ENCODE assay signal across 8 cellular contexts in the genomic region with DNA sequence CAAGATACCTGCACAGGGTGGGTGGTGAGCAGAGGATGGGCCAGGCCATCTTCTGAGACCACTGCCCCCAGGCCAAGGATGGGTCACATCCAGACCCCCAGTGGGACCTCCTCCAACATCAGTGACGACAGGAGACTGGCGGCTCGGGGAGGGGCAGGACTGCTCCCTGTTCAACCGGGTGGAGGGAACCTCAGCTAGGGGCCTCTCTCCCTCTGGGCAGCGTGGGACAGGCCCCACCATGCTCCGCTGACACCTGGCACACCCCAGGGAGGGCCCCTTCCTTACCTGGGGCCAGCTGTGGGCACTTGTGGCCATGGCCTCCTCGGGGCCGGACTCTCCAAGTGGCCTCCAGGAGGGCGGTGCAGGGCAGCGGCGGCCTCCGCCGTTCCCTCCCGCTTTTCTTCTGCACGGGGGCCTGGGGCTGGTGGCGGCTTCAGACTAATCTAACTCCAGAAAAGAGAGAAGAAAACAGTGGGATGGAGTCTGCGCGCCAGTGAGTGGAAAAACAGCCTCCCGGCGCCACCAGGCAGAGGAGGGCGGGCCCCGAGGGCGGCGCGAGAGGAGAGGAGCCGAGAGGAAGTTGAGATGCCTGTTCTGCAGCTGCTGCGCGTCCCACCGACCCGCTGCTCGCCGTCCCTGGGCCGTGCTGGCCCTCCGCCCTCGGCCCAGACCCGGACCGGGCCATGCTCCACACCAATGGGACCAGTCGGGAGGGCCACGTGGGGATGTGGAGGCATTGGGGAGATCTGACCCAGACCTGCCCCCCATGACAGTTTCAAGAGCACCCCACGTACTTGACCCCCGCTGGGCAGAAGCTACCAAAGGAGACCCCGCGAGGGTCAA. TPM values are rescaled to one million over a fixed set of nuclear protein-coding genes. Genes with fewer than 3 reads are reported as not detected.
DNase-seq lines count a peak whose midpoint lies in the region; ATAC-seq and TF ChIP-seq lines count a peak whose summit lies in the region.

A gene with protein sequence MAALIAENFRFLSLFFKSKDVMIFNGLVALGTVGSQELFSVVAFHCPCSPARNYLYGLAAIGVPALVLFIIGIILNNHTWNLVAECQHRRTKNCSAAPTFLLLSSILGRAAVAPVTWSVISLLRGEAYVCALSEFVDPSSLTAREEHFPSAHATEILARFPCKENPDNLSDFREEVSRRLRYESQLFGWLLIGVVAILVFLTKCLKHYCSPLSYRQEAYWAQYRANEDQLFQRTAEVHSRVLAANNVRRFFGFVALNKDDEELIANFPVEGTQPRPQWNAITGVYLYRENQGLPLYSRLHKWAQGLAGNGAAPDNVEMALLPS (minus strand): TSS at position 500 of the 843 bp plus-strand sequence. CDS start 2,429 bp downstream, outside the sequence.

- H3K4me1 ChIP-seq in endodermal cell (ENCODE audit: control insufficient read depth, insufficient read depth, low read length): no peaks in the 10 kb centered on the region

- peak; percentile 64 for ATAC-seq in HG02571 (IDR thresholded peaks at IDR 0.05; ENCODE audit: unreplicated experiment)
- peak; percentile 83 for ATAC-seq in activated CD8-positive, alpha-beta memory T cell treated with anti-CD3 and anti-CD28 coated beads, Interleukin-2, amount 10 ng/mL, durations not matched to agents 7 days and 5 days
- ATAC-seq in HG03039 (IDR thresholded peaks at IDR 0.05; ENCODE audit: unreplicated experiment): no peak

- no peaks in the 10 kb centered on the region for H3K27me3 ChIP-seq in endodermal cell (ENCODE audit: control insufficient read depth, insufficient read depth, low read length, poor library complexity, severe bottlenecking)

- no peaks in the 10 kb centered on the region for H3K9me3 ChIP-seq in endodermal cell (ENCODE audit: control insufficient read depth, low read length)

- peaks cover 37% of the 10 kb centered on the region for H3K36me3 Mint-ChIP-seq in activated CD8-positive, alpha-beta memory T cell treated with anti-CD3 and anti-CD28 coated beads, Interleukin-2, amount 10 ng/mL, durations not matched to agents 7 days and 5 days
- peaks cover 14% of the 10 kb centered on the region for H3K36me3 Mint-ChIP-seq in endodermal cell (ENCODE audit: low read depth)

- TF ChIP-seq CTCF in GM10266 (IDR thresholded peaks at IDR 0.05; ENCODE audit: control insufficient read depth, insufficient read depth, low read depth, missing control alignments) (peak; percentile 6), endodermal cell (conservative IDR thresholded peaks at IDR 0.05) (no peak)

- WGBS in endodermal cell (ENCODE audit: insufficient coverage in 1 of 2, insufficient read length in 1 of 2), 2 experiments: 65 to 73% methylated on average over 11 to 43 of the region's 43 CpGs

- H3K4me3 ChIP-seq in endodermal cell (ENCODE audit: low read length): no peak within 1 kb of the TSS

- H3K4me1 Mint-ChIP-seq in activated CD8-positive, alpha-beta memory T cell treated with anti-CD3 and anti-CD28 coated beads, Interleukin-2, amount 10 ng/mL, durations not matched to agents 7 days and 5 days: peaks cover 56% of the 10 kb centered on the region
- no peaks in the 10 kb centered on the region for H3K4me1 Mint-ChIP-seq in endodermal cell

- H3K36me3 ChIP-seq in endodermal cell (ENCODE audit: control insufficient read depth, insufficient read depth, low read length): peaks cover 8% of the 10 kb centered on the region

- H3K9me3 Mint-ChIP-seq in activated CD8-positive, alpha-beta memory T cell treated with anti-CD3 and anti-CD28 coated beads, Interleukin-2, amount 10 ng/mL, durations not matched to agents 7 days and 5 days (ENCODE audit: low read depth): no peaks in the 10 kb centered on the region
- H3K9me3 Mint-ChIP-seq in endodermal cell: no peaks in the 10 kb centered on the region

- H3K27ac Mint-ChIP-seq in activated CD8-positive, alpha-beta memory T cell treated with anti-CD3 and anti-CD28 coated beads, Interleukin-2, amount 10 ng/mL, durations not matched to agents 7 days and 5 days: peak within 1 kb of the TSS; percentile 89
- no peak within 1 kb of the TSS for H3K27ac Mint-ChIP-seq in endodermal cell

- DNase-seq in GM10266 (ENCODE audit: extremely low spot score): peak; percentile 88
- peak; percentile 64 for DNase-seq in NCI-H510A (lab: John Stamatoyannopoulos, UW)
- DNase-seq in activated CD8-positive, alpha-beta memory T cell treated with anti-CD3 and anti-CD28 coated beads, Interleukin-2, amount 10 ng/mL, durations not matched to agents 7 days and 5 days: peak; percentile 74
- peak; percentile 86 for DNase-seq in endodermal cell
- DNase-seq in middle frontal gyrus (ENCODE audit: extremely low spot score, low spot score): peak; percentile 35
- peak; percentile 54 for DNase-seq in stimulated activated CD8-positive, alpha-beta memory T cell treated with anti-CD3 and anti-CD28 coated beads, Interleukin-4, amount 100 ng/mL, for 24 hours (ENCODE audit: low read depth)

- peak within 1 kb of the TSS; percentile 82 for H3K4me3 Mint-ChIP-seq in activated CD8-positive, alpha-beta memory T cell treated with anti-CD3 and anti-CD28 coated beads, Interleukin-2, amount 10 ng/mL, durations not matched to agents 7 days and 5 days
- H3K4me3 Mint-ChIP-seq in endodermal cell: peak within 1 kb of the TSS; percentile 23

- H3K27me3 Mint-ChIP-seq in activated CD8-positive, alpha-beta memory T cell treated with anti-CD3 and anti-CD28 coated beads, Interleukin-2, amount 10 ng/mL, durations not matched to agents 7 days and 5 days: no peaks in the 10 kb centered on the region
- no peaks in the 10 kb centered on the region for H3K27me3 Mint-ChIP-seq in endodermal cell (ENCODE audit: insufficient read depth)

- no peak within 1 kb of the TSS for H3K27ac ChIP-seq in endodermal cell (ENCODE audit: low read depth, low read length)

- H3K9ac ChIP-seq in endodermal cell (ENCODE audit: extremely low read depth, low read length, poor library complexity, severe bottlenecking): no peak within 1 kb of the TSS

- CTCF ChIA-PET in activated CD8-positive, alpha-beta memory T cell treated with anti-CD3 and anti-CD28 coated beads, Interleukin-2, amount 10 ng/mL, durations not matched to agents 7 days and 5 days (lab: Charles Lee): interaction anchor here (0.6 to 6.5 kb wide), 11 partner anchors 8 to 41 kb away, joined by 3 to 54 read pairs (median 6); a partner anchor contains a TSS

RNA-seq across cellular contexts. Expression of the gene that starts here (rescaled TPM):
- 10 to 100 TPM; 65.6 to 93.4 TPM for total RNA-seq in activated CD8-positive, alpha-beta memory T cell treated with anti-CD3 and anti-CD28 coated beads, Interleukin-2, amount 10 ng/mL, durations not matched to agents 7 days and 5 days
- 1 to 10 TPM; 1.0 to 3.1 TPM for total RNA-seq in endodermal cell
- 2.2 TPM for polyA plus RNA-seq in endodermal cell (2013, experiment 1 of 2)
- polyA plus RNA-seq in endodermal cell (2013, experiment 2 of 2): 2.5 TPM

Comparison
In these comparisons a context has a peak if more than half of its experiments do, and no peak if none do; other contexts are left out.
1. RNA of the gene that starts here (total RNA-seq): 65.6 to 93.4 TPM in activated CD8-positive, alpha-beta memory T cell treated with anti-CD3 and anti-CD28 coated beads, Interleukin-2, amount 10 ng/mL, durations not matched to agents 7 days and 5 days; 1.0 to 3.1 TPM in endodermal cell; every median in the first group is over 10 times any median in the second.
2. DNase-seq: peak in every context shown above with its lines; median percentile 88 in GM10266; 86 in endodermal cell; 74 in activated CD8-positive, alpha-beta memory T cell treated with anti-CD3 and anti-CD28 coated beads, Interleukin-2, amount 10 ng/mL, durations not matched to agents 7 days and 5 days; 64 in NCI-H510A; 54 in stimulated activated CD8-positive, alpha-beta memory T cell treated with anti-CD3 and anti-CD28 coated beads, Interleukin-4, amount 100 ng/mL, for 24 hours; 35 in middle frontal gyrus.